33 cellular contexts compared by ENCODE assay signal in the genomic region with DNA sequence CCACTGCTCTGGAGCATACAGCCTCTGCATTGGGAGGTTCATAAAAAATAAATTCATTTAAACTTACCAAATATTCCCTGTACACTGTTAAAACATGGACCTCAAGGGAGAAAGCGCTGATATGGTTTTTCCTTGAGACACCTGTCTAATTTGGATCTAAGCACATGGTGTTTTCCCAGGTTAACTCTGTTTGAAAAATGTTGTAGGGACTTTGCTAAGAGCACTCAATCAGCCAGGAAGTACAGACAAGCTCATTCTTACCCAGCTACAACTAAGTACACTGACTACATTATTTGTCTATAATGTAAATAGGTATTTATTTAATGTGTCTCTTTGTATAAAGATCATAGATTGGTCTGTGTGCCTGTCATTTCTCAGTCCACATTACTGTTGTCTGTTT.
"Had no signal": no experiment of that assay in that cellular context is flagged by ENCODE, and none has a peak within 500 bp of the region (broad histone marks: within the 10 kb centered on the region; RNA-seq: fewer than 3 reads in every experiment).

No MANE protein-coding gene starts in this region.

- H3K36me3 ChIP-seq: adrenal gland, esophagus muscularis mucosa, gastrocnemius medialis, heart left ventricle, WERI-Rb-1 had no signal

- H3K27ac ChIP-seq: adrenal gland, esophagus muscularis mucosa, gastrocnemius medialis, heart left ventricle, WERI-Rb-1 had no signal

- H3K4me1 ChIP-seq: adrenal gland had no signal

- H3K4me3 ChIP-seq: adrenal gland, body of pancreas, esophagus muscularis mucosa, gastrocnemius medialis, heart left ventricle had no signal

- H3K27me3 ChIP-seq: adrenal gland, body of pancreas, esophagus muscularis mucosa, foreskin keratinocyte, gastrocnemius medialis had no signal

- DNase-seq: activated B cell treated with CpG ODN at 0.5 μM for 24 hours; activated CD4-positive, alpha-beta T cell treated with anti-CD3 and anti-CD28 coated beads for 48 hours; activated CD4-positive, alpha-beta T cell treated with anti-CD3 and anti-CD28 coated beads, Interleukin-2, amount 50 U/mL, for 1 hour; activated CD4-positive, alpha-beta T cell treated with anti-CD3 and anti-CD28 coated beads, Interleukin-2, amount 50 U/mL, for 48 hours; activated CD8-positive, alpha-beta memory T cell treated with anti-CD3 and anti-CD28 coated beads for 24 hours; activated CD8-positive, alpha-beta T cell treated with anti-CD3 and anti-CD28 coated beads for 36 hours; activated effector memory CD4-positive, alpha-beta T cell treated with Interleukin-2 at 50 U/mL for 16 hours; activated gamma-delta T cell treated with Interleukin-2 at 50 U/mL for 16 hours; activated naive CD4-positive, alpha-beta T cell treated with Interleukin-2 at 50 U/mL for 16 hours; activated naive CD8-positive, alpha-beta T cell treated with anti-CD3 and anti-CD28 coated beads for 36 hours; activated naive CD8-positive, alpha-beta T cell treated with anti-CD3 and anti-CD28 coated beads, Interleukin-2, amount 50 U/mL, for 24 hours; activated T-cell treated with anti-CD3 and anti-CD28 coated beads, Interleukin-2, amount 50 U/mL, for 4 hours; adrenal gland; amygdala; aorta; body of pancreas; caudate nucleus; cortex of kidney; dermis blood vessel endothelial cell; effector CD4-positive, alpha-beta T cell; effector memory CD8-positive, alpha-beta T cell; erythroblast; foreskin keratinocyte; gastrocnemius medialis; glutamatergic neuron; heart left ventricle; hypothalamus; T1000; WERI-Rb-1 had no signal

- H3K9me3 ChIP-seq: adrenal gland, esophagus muscularis mucosa, gastrocnemius medialis had no signal

- FAIRE-seq: colon had no signal

- ATAC-seq: activated CD4-positive, CD25-positive, alpha-beta regulatory T cell treated with anti-CD3 and anti-CD28 coated beads, Interleukin-2, amount 50 U/mL, for 24 hours; activated naive CD8-positive, alpha-beta T cell treated with anti-CD3 and anti-CD28 coated beads, Interleukin-2, amount 50 U/mL, for 24 hours; activated T-cell treated with anti-CD3 and anti-CD28 coated beads, Interleukin-2, amount 50 U/mL, for 4 hours; activated T-helper 17 cell treated with anti-CD3 and anti-CD28 coated beads, Interleukin-2, amount 50 U/mL, for 72 hours; body of pancreas; effector memory CD8-positive, alpha-beta T cell; foreskin keratinocyte; gastrocnemius medialis; heart left ventricle had no signal
